In genomic region chr20:58417418-58417817, GRCh38 we compare ENCODE assay signal across 19 cellular contexts.
"Had no signal": no experiment of that assay in that cellular context is flagged by ENCODE, and none has a peak within 500 bp of the region (broad histone marks: within the 10 kb centered on the region; RNA-seq: fewer than 3 reads in every experiment).

No MANE protein-coding gene starts in this region.

- H3K27ac ChIP-seq: cardiac muscle cell, epithelial cell of prostate, parathyroid adenoma, testis had no signal

- H3K27me3 ChIP-seq: cardiac muscle cell, left lung, testis had no signal

- H3K27me3 Mint-ChIP-seq: activated naive CD8-positive, alpha-beta T cell treated with anti-CD3 and anti-CD28 coated beads for 36 hours; stimulated activated memory B cell treated with anti-CD40 and anti-IgM and Interleukin-4, amounts not matched to agents 10 μg/mL and 1 μg/mL and 100 μg/mL, for 72 hours; type B pancreatic cell had no signal

- H3K9me3 Mint-ChIP-seq: activated naive CD8-positive, alpha-beta T cell treated with anti-CD3 and anti-CD28 coated beads for 36 hours; activated T-cell treated with anti-CD3 and anti-CD28 coated beads, Interleukin-2, amount 50 U/mL, for 4 hours; stimulated activated memory B cell treated with anti-CD40 and anti-IgM and Interleukin-4, amounts not matched to agents 10 μg/mL and 1 μg/mL and 100 μg/mL, for 72 hours; type B pancreatic cell had no signal

- H3K9me3 ChIP-seq: left lung, testis had no signal

- H3K27ac Mint-ChIP-seq: activated naive CD8-positive, alpha-beta T cell treated with anti-CD3 and anti-CD28 coated beads for 36 hours; stimulated activated memory B cell treated with anti-CD40 and anti-IgM and Interleukin-4, amounts not matched to agents 10 μg/mL and 1 μg/mL and 100 μg/mL, for 72 hours had no signal

- ATAC-seq: activated T-cell treated with anti-CD3 and anti-CD28 coated beads, Interleukin-2, amount 50 U/mL, for 4 hours; left lung; sciatic nerve; stimulated activated memory B cell treated with anti-CD40 and anti-IgM and Interleukin-4, amounts not matched to agents 10 μg/mL and 1 μg/mL and 100 μg/mL, for 72 hours had no signal

- H3K4me3 ChIP-seq: cardiac muscle cell, left lung, testis had no signal

- H3K4me1 ChIP-seq: testis had no signal

- H3K9ac ChIP-seq: parathyroid adenoma had no signal

- DNase-seq: activated CD4-positive, alpha-beta T cell treated with anti-CD3 and anti-CD28 coated beads for 48 hours; activated CD4-positive, CD25-positive, alpha-beta regulatory T cell; activated CD8-positive, alpha-beta memory T cell treated with anti-CD3 and anti-CD28 coated beads, Interleukin-2, amount 50 U/mL, for 4 hours; activated gamma-delta T cell; activated naive CD8-positive, alpha-beta T cell treated with anti-CD3 and anti-CD28 coated beads for 36 hours; activated T-cell treated with anti-CD3 and anti-CD28 coated beads, Interleukin-2, amount 50 U/mL, for 4 hours; amniotic stem cell; foreskin fibroblast; hippocampal formation; kidney; left lung; stimulated activated CD4-positive, alpha-beta T cell treated with anti-CD3 and anti-CD28 coated beads, Interleukin-4, amount 100 ng/mL, for 24 hours; testis had no signal

- H3K36me3 ChIP-seq: cardiac muscle cell had no signal

- H3K4me3 Mint-ChIP-seq: activated naive CD8-positive, alpha-beta T cell treated with anti-CD3 and anti-CD28 coated beads for 36 hours; activated T-cell treated with anti-CD3 and anti-CD28 coated beads, Interleukin-2, amount 50 U/mL, for 4 hours; stimulated activated memory B cell treated with anti-CD40 and anti-IgM and Interleukin-4, amounts not matched to agents 10 μg/mL and 1 μg/mL and 100 μg/mL, for 72 hours; type B pancreatic cell had no signal
